Comparison of ENCODE assay signal across 18 cellular contexts in genomic region chrX:153913701-153914100, GRCh38. TPM values are rescaled to one million over a fixed set of nuclear protein-coding genes. Genes with fewer than 3 reads are reported as not detected.
DNase-seq lines count a peak whose midpoint lies in the region; ATAC-seq and TF ChIP-seq lines count a peak whose summit lies in the region.
"Had no signal": no experiment of that assay in that cellular context is flagged by ENCODE, and none has a peak within 500 bp of the region (broad histone marks: within the 10 kb centered on the region; RNA-seq: fewer than 3 reads in every experiment).

No MANE protein-coding gene starts in this region.

- POLR2A ChIA-PET in activated CD8-positive, alpha-beta T cell treated with anti-CD3 and anti-CD28 coated beads, Interleukin-2, amount 10 ng/mL, durations not matched to agents 7 days and 5 days (lab: Charles Lee), result interaction anchor here (1.3 kb wide), 2 partner anchors 12 to 13 kb away, joined by 4 to 5 read pairs; no protein-coding TSS in a partner anchor
- POLR2A ChIA-PET in activated CD8-positive, alpha-beta T cell treated with anti-CD3 and anti-CD28 coated beads for 36 hours (lab: Charles Lee), result interaction anchor here (0.8 kb wide), 1 partner anchor 12 kb away, joined by 3 read pairs; no protein-coding TSS in a partner anchor

- no peaks in the 10 kb centered on the region for H3K4me1 ChIP-seq in upper lobe of right lung
- H3K4me1 ChIP-seq: A549, Caco-2 had no signal

- CTCF ChIA-PET in activated CD8-positive, alpha-beta T cell treated with anti-CD3 and anti-CD28 coated beads, Interleukin-2, amount 10 ng/mL, durations not matched to agents 7 days and 5 days (lab: Charles Lee), result no interaction called here
- CTCF ChIA-PET in activated CD8-positive, alpha-beta T cell treated with anti-CD3 and anti-CD28 coated beads for 36 hours (lab: Charles Lee), result no interaction called here

- no peaks in the 10 kb centered on the region for H3K36me3 ChIP-seq in upper lobe of right lung

- H3K9me3 ChIP-seq in T-helper 17 cell (ENCODE audit: control insufficient read depth, low read length, poor library complexity, severe bottlenecking) (no peaks in the 10 kb centered on the region), upper lobe of right lung (no peaks in the 10 kb centered on the region)
- H3K9me3 ChIP-seq: A549, Caco-2 had no signal

- peaks cover 36% of the 10 kb centered on the region for H3K36me3 Mint-ChIP-seq in activated CD8-positive, alpha-beta T cell treated with anti-CD3 and anti-CD28 coated beads, Interleukin-2, amount 10 ng/mL, durations not matched to agents 7 days and 5 days (ENCODE audit: low read depth)
- H3K36me3 Mint-ChIP-seq in activated CD8-positive, alpha-beta T cell treated with anti-CD3 and anti-CD28 coated beads for 36 hours (ENCODE audit: low read depth), result peaks cover 19% of the 10 kb centered on the region
- peaks cover 2% of the 10 kb centered on the region for H3K36me3 Mint-ChIP-seq in T-helper 17 cell (ENCODE audit: low read depth)
- no peaks in the 10 kb centered on the region for H3K36me3 Mint-ChIP-seq in neural crest cell (ENCODE audit: low read depth)

- TF ChIP-seq CTCF in activated CD8-positive, alpha-beta T cell treated with anti-CD3 and anti-CD28 coated beads for 36 hours (IDR thresholded peaks at IDR 0.05), result no peak
- no peak for TF ChIP-seq CTCF in neural crest cell (conservative IDR thresholded peaks at IDR 0.05)
- TF ChIP-seq CTCF in upper lobe of right lung (IDR thresholded peaks at IDR 0.05), result no peak

- no peaks in the 10 kb centered on the region for H3K9me3 Mint-ChIP-seq in activated CD8-positive, alpha-beta T cell treated with anti-CD3 and anti-CD28 coated beads, Interleukin-2, amount 10 ng/mL, durations not matched to agents 7 days and 5 days (ENCODE audit: insufficient read depth)
- no peaks in the 10 kb centered on the region for H3K9me3 Mint-ChIP-seq in activated CD8-positive, alpha-beta T cell treated with anti-CD3 and anti-CD28 coated beads for 36 hours
- H3K9me3 Mint-ChIP-seq in neural crest cell, result no peaks in the 10 kb centered on the region
- H3K9me3 Mint-ChIP-seq: CD4-positive, alpha-beta T cell; CD8-positive, alpha-beta T cell had no signal

- H3K27ac ChIP-seq in upper lobe of right lung, result no peak overlapping the region
- H3K27ac ChIP-seq: 22Rv1; A549; BLaER1 treated with 17β-estradiol and CSF1 and Interleukin-3, amounts not matched to agents 10 nM and 100 nM; C4-2B had no signal

- H3K27me3 Mint-ChIP-seq in activated CD8-positive, alpha-beta T cell treated with anti-CD3 and anti-CD28 coated beads, Interleukin-2, amount 10 ng/mL, durations not matched to agents 7 days and 5 days (ENCODE audit: low read depth), result no peaks in the 10 kb centered on the region
- H3K27me3 Mint-ChIP-seq in activated CD8-positive, alpha-beta T cell treated with anti-CD3 and anti-CD28 coated beads for 36 hours, result no peaks in the 10 kb centered on the region
- H3K27me3 Mint-ChIP-seq in T-helper 17 cell (no peaks in the 10 kb centered on the region), neural crest cell (ENCODE audit: low read depth) (no peaks in the 10 kb centered on the region)
- H3K27me3 Mint-ChIP-seq: B cell; CD4-positive, alpha-beta T cell had no signal

- ATAC-seq in activated CD8-positive, alpha-beta T cell treated with anti-CD3 and anti-CD28 coated beads, Interleukin-2, amount 10 ng/mL, durations not matched to agents 7 days and 5 days, result no peak
- no peak for ATAC-seq in activated CD8-positive, alpha-beta T cell treated with anti-CD3 and anti-CD28 coated beads for 36 hours
- ATAC-seq in T-helper 17 cell, result no peak
- ATAC-seq in upper lobe of right lung, result no peak
- ATAC-seq: A549; CD8-positive, alpha-beta T cell had no signal

- no peak overlapping the region for H3K4me3 Mint-ChIP-seq in activated CD8-positive, alpha-beta T cell treated with anti-CD3 and anti-CD28 coated beads, Interleukin-2, amount 10 ng/mL, durations not matched to agents 7 days and 5 days
- H3K4me3 Mint-ChIP-seq in activated CD8-positive, alpha-beta T cell treated with anti-CD3 and anti-CD28 coated beads for 36 hours, result no peak overlapping the region
- H3K4me3 Mint-ChIP-seq in T-helper 17 cell (no peak overlapping the region), neural crest cell (no peak overlapping the region)
- H3K4me3 Mint-ChIP-seq: B cell; CD4-positive, alpha-beta T cell; CD8-positive, alpha-beta T cell had no signal

- H3K4me3 ChIP-seq in upper lobe of right lung, result no peak overlapping the region
- H3K4me3 ChIP-seq: A549; BLaER1 treated with 17β-estradiol and CSF1 and Interleukin-3, amounts not matched to agents 10 nM and 100 nM had no signal

- H3K27ac Mint-ChIP-seq in activated CD8-positive, alpha-beta T cell treated with anti-CD3 and anti-CD28 coated beads, Interleukin-2, amount 10 ng/mL, durations not matched to agents 7 days and 5 days, result peak overlapping the region; percentile 30
- H3K27ac Mint-ChIP-seq in activated CD8-positive, alpha-beta T cell treated with anti-CD3 and anti-CD28 coated beads for 36 hours, result no peak overlapping the region
- peak overlapping the region; percentile 43 for H3K27ac Mint-ChIP-seq in T-helper 17 cell
- H3K27ac Mint-ChIP-seq in neural crest cell (ENCODE audit: unreplicated experiment), result peak overlapping the region; percentile 81
- H3K27ac Mint-ChIP-seq: B cell; CD4-positive, alpha-beta T cell; CD8-positive, alpha-beta T cell had no signal

- no peaks in the 10 kb centered on the region for H3K27me3 ChIP-seq in upper lobe of right lung

- no peak for DNase-seq in activated CD8-positive, alpha-beta T cell treated with anti-CD3 and anti-CD28 coated beads, Interleukin-2, amount 10 ng/mL, durations not matched to agents 7 days and 5 days
- DNase-seq in activated CD8-positive, alpha-beta T cell treated with anti-CD3 and anti-CD28 coated beads for 36 hours, result no peak
- no peak for DNase-seq in T-helper 17 cell
- no peak for DNase-seq in neural crest cell (ENCODE audit: low read depth, low spot score)
- DNase-seq in HPDE6-E6E7 (ENCODE audit: extremely low spot score), result no peak
- DNase-seq in upper lobe of right lung, result no peak
- DNase-seq: AML-193; Caco-2; Calu3; CD4-positive, alpha-beta T cell; CD8-positive, alpha-beta T cell; DMS79 treated with DMSO at 0.1 percent for 48 hours; GF-D8 had no signal

- intact Hi-C loops in activated CD8-positive, alpha-beta T cell treated with anti-CD3 and anti-CD28 coated beads for 36 hours (cut with micrococcal nuclease), result no loop called here
- intact Hi-C loops in upper lobe of right lung (cut with DNase I), result no loop called here

- peaks cover 6% of the 10 kb centered on the region for H3K4me1 Mint-ChIP-seq in activated CD8-positive, alpha-beta T cell treated with anti-CD3 and anti-CD28 coated beads, Interleukin-2, amount 10 ng/mL, durations not matched to agents 7 days and 5 days (ENCODE audit: low read depth)
- H3K4me1 Mint-ChIP-seq in activated CD8-positive, alpha-beta T cell treated with anti-CD3 and anti-CD28 coated beads for 36 hours (ENCODE audit: low read depth), result peaks cover 4% of the 10 kb centered on the region
- H3K4me1 Mint-ChIP-seq in T-helper 17 cell (peaks cover 7% of the 10 kb centered on the region), neural crest cell (peaks cover 4% of the 10 kb centered on the region)
- H3K4me1 Mint-ChIP-seq: B cell had no signal

RNA-seq across cellular contexts. Expression of gene AVPR2, which starts 9.2 kb away (rescaled TPM):
- total RNA-seq in activated CD8-positive, alpha-beta T cell treated with anti-CD3 and anti-CD28 coated beads, Interleukin-2, amount 10 ng/mL, durations not matched to agents 7 days and 5 days, result not detected
- total RNA-seq in activated CD8-positive, alpha-beta T cell treated with anti-CD3 and anti-CD28 coated beads for 36 hours, result not detected
- not detected for total RNA-seq in T-helper 17 cell
- total RNA-seq in neural crest cell, result not detected in 2 replicates
- total RNA-seq in upper lobe of right lung, result 3.0 TPM
- total RNA-seq: B cell; Caco-2; Calu3; CD4-positive, alpha-beta T cell; CD8-positive, alpha-beta T cell had no signal

RNA-seq across cellular contexts. Expression of gene ARHGAP4, which starts 12.4 kb away (rescaled TPM):
- 100 to 1,000 TPM; 317 to 324 TPM for total RNA-seq in activated CD8-positive, alpha-beta T cell treated with anti-CD3 and anti-CD28 coated beads, Interleukin-2, amount 10 ng/mL, durations not matched to agents 7 days and 5 days
- total RNA-seq in activated CD8-positive, alpha-beta T cell treated with anti-CD3 and anti-CD28 coated beads for 36 hours, result 100 to 1,000 TPM; 128 to 130 TPM
- total RNA-seq in T-helper 17 cell (100 to 1,000 TPM; 374 to 404 TPM), neural crest cell (10.2 and 10.7 TPM in 2 replicates), upper lobe of right lung (69.8 TPM)

RNA-seq across cellular contexts. Expression of gene NAA10, which starts 21.1 kb away (rescaled TPM):
- 100 to 1,000 TPM in 1 of 2 experiments, 10 to 100 TPM in 1; 98.9 to 106 TPM for total RNA-seq in activated CD8-positive, alpha-beta T cell treated with anti-CD3 and anti-CD28 coated beads, Interleukin-2, amount 10 ng/mL, durations not matched to agents 7 days and 5 days
- total RNA-seq in activated CD8-positive, alpha-beta T cell treated with anti-CD3 and anti-CD28 coated beads for 36 hours, result 100 to 1,000 TPM; 123 to 136 TPM
- total RNA-seq in T-helper 17 cell (10 to 100 TPM; 42.8 to 48.5 TPM), neural crest cell (116 and 124 TPM in 2 replicates), upper lobe of right lung (84.6 TPM)

RNA-seq across cellular contexts. Expression of gene L1CAM, which starts 27.7 kb away (rescaled TPM):
- 1 to 10 TPM; 7.1 to 7.5 TPM for total RNA-seq in activated CD8-positive, alpha-beta T cell treated with anti-CD3 and anti-CD28 coated beads, Interleukin-2, amount 10 ng/mL, durations not matched to agents 7 days and 5 days
- 1 to 10 TPM; 2.1 to 2.2 TPM for total RNA-seq in activated CD8-positive, alpha-beta T cell treated with anti-CD3 and anti-CD28 coated beads for 36 hours
- total RNA-seq in T-helper 17 cell (1 to 10 TPM; 2.3 to 3.9 TPM), neural crest cell (133 and 137 TPM in 2 replicates), upper lobe of right lung (1.2 TPM)

RNA-seq across cellular contexts. Expression of gene RENBP, which starts 30.7 kb away (rescaled TPM):
- total RNA-seq in activated CD8-positive, alpha-beta T cell treated with anti-CD3 and anti-CD28 coated beads, Interleukin-2, amount 10 ng/mL, durations not matched to agents 7 days and 5 days, result 10 to 100 TPM; 12.1 to 13.6 TPM
- 10 to 100 TPM; 14.3 to 15.8 TPM for total RNA-seq in activated CD8-positive, alpha-beta T cell treated with anti-CD3 and anti-CD28 coated beads for 36 hours
- total RNA-seq in T-helper 17 cell (10 to 100 TPM in 1 of 2 donors, 1 to 10 TPM in 1; 8.8 to 11.5 TPM), neural crest cell (11.4 and 11.8 TPM in 2 replicates), upper lobe of right lung (46.4 TPM)
